ENCODE assay signal across 1 cellular context in the genomic region with DNA sequence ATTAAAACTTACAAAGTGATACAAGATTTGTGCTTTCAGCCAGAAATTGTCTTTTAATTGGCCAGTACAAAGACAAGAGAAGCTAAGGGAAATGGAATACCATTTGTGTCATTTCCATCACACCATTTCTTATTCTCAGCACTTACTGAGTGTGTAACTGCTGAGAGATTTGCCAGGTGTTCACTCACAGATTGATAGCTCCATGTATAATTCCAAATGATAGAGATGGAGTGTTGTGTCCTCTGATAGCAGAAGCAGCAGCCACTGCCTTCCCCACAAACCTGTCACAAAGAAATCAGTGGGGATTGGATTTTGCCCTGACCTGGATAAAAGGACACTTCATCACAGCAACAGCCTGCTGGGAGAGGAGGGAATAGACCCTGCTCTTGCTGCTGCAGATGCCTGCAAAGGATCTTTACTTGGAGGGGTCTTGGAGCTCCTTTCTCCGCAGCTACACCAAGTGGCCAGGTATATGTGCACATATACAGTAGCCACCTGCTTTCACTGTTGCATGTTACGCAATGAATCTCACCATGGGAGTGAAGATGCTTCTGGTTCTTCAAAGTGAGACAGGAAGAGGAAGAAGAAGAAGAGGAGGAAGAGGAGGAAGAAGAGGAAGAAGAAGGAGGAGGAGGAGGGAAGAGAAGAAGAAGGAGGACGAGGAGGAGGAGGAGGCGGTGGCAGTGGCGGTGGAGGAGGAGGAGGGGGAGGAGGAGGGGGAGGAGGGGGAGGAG.
A peak's percentile ranks its signal among the peaks of the same experiment; 100 is the strongest.
TF ChIP-seq lines count a peak whose summit lies in the region.

No MANE protein-coding gene starts in this region.

TF ChIP-seq in K562, 482 proteins besides CTCF, POLR2A, EP300 and RAD21 (continued from another document):
- peak; percentile 81 for TF ChIP-seq ZNF263 (CRISPR knock-in tag; IDR thresholded peaks at IDR 0.05; ENCODE audit: borderline replicate concordance)
- no peak for TF ChIP-seq MXD1 (CRISPR knock-in tag; IDR thresholded peaks at IDR 0.05; ENCODE audit: borderline replicate concordance, poor library complexity, severe bottlenecking)
- TF ChIP-seq, protein P1, sequence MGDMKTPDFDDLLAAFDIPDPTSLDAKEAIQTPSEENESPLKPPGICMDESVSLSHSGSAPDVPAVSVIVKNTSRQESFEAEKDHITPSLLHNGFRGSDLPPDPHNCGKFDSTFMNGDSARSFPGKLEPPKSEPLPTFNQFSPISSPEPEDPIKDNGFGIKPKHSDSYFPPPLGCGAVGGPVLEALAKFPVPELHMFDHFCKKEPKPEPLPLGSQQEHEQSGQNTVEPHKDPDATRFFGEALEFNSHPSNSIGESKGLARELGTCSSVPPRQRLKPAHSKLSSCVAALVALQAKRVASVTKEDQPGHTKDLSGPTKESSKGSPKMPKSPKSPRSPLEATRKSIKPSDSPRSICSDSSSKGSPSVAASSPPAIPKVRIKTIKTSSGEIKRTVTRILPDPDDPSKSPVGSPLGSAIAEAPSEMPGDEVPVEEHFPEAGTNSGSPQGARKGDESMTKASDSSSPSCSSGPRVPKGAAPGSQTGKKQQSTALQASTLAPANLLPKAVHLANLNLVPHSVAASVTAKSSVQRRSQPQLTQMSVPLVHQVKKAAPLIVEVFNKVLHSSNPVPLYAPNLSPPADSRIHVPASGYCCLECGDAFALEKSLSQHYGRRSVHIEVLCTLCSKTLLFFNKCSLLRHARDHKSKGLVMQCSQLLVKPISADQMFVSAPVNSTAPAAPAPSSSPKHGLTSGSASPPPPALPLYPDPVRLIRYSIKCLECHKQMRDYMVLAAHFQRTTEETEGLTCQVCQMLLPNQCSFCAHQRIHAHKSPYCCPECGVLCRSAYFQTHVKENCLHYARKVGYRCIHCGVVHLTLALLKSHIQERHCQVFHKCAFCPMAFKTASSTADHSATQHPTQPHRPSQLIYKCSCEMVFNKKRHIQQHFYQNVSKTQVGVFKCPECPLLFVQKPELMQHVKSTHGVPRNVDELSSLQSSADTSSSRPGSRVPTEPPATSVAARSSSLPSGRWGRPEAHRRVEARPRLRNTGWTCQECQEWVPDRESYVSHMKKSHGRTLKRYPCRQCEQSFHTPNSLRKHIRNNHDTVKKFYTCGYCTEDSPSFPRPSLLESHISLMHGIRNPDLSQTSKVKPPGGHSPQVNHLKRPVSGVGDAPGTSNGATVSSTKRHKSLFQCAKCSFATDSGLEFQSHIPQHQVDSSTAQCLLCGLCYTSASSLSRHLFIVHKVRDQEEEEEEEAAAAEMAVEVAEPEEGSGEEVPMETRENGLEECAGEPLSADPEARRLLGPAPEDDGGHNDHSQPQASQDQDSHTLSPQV (IDR thresholded peaks at IDR 0.05), result no peak
- no peak for TF ChIP-seq ZBTB7A (IDR thresholded peaks at IDR 0.05; ENCODE audit: borderline replicate concordance, control insufficient read depth, low read depth, low read length)
- TF ChIP-seq, protein P2, sequence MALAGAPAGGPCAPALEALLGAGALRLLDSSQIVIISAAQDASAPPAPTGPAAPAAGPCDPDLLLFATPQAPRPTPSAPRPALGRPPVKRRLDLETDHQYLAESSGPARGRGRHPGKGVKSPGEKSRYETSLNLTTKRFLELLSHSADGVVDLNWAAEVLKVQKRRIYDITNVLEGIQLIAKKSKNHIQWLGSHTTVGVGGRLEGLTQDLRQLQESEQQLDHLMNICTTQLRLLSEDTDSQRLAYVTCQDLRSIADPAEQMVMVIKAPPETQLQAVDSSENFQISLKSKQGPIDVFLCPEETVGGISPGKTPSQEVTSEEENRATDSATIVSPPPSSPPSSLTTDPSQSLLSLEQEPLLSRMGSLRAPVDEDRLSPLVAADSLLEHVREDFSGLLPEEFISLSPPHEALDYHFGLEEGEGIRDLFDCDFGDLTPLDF (CRISPR knock-in tag; IDR thresholded peaks at IDR 0.05), result no peak
- peak; percentile 75 for TF ChIP-seq CEBPB (tag; IDR thresholded peaks at IDR 0.05)
- TF ChIP-seq HMGN3 (IDR thresholded peaks at IDR 0.05; ENCODE audit: borderline replicate concordance, extremely low read depth, insufficient read length, low read depth, low read length), result no peak
- no peak for TF ChIP-seq CEBPG (CRISPR knock-in tag; IDR thresholded peaks at IDR 0.05)
- peak in 1 of 2 experiments; percentile 40; a peak in 1 of 4 replicates for TF ChIP-seq CEBPG (tag; conservative IDR thresholded peaks at IDR 0.05 in 1 of 2, IDR thresholded peaks at IDR 0.05 in 1 of 2)
